In the genomic region with DNA sequence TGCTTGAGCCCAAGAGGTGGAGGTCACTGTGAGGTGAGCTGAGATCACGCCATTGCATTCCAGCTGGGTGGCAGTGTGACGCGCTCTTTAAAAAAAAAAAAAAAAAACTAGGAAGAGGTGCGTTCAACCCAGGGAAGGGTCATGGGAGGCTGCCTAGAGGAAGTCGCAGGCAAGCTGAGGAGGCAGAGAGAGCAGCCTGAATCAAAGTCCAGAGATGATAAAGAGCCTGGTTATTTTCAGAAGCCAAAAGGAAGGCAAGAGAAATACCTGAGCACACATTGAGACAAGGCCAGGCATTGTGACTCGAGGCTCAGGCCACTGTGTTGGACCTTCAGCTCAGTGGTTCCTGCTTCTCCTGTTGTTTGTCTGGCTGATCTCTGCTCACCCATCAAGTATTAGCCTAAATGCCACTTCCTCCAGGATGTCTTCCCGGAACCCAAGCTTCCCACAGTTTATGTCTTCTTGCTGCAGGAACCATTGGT, we compare ENCODE assay signal across 23 cellular contexts. TPM values are rescaled to one million over a fixed set of nuclear protein-coding genes. Genes with fewer than 3 reads are reported as not detected.
DNase-seq lines count a peak whose midpoint lies in the region; ATAC-seq, FAIRE-seq and TF ChIP-seq lines count a peak whose summit lies in the region.
"Had no signal": no experiment of that assay in that cellular context is flagged by ENCODE, and none has a peak within 500 bp of the region (broad histone marks: within the 10 kb centered on the region; RNA-seq: fewer than 3 reads in every experiment).

No MANE protein-coding gene starts in this region.

- H3K9me3 ChIP-seq in GM23248 (ENCODE audit: low read depth) (no peaks in the 10 kb centered on the region), RWPE2 (ENCODE audit: severe bottlenecking) (no peaks in the 10 kb centered on the region), small intestine (ENCODE audit: control insufficient read depth, low read depth) (no peaks in the 10 kb centered on the region)
- no peaks in the 10 kb centered on the region for H3K9me3 ChIP-seq in CD8-positive, alpha-beta T cell (ENCODE audit: low read length)
- H3K9me3 ChIP-seq: right atrium auricular region had no signal

- H3K4me3 ChIP-seq in GM23248 (no peak overlapping the region), RWPE2 (ENCODE audit: severe bottlenecking) (no peak overlapping the region), small intestine (ENCODE audit: low read depth in 1 of 2, low read length in 2 of 2) (no peak overlapping the region)
- no peak overlapping the region for H3K4me3 ChIP-seq in CD8-positive, alpha-beta T cell (ENCODE audit: low read depth, low read length)
- H3K4me3 ChIP-seq: lung, right atrium auricular region had no signal

- H3K4me2 ChIP-seq in GM23248 (ENCODE audit: unreplicated experiment): no peak overlapping the region

- POLR2A ChIA-PET in CD8-positive, alpha-beta T cell (lab: Charles Lee): no interaction called here

- H3K9me3 Mint-ChIP-seq in CD8-positive, alpha-beta T cell: no peaks in the 10 kb centered on the region
- H3K9me3 Mint-ChIP-seq: activated naive CD4-positive, alpha-beta T cell treated with anti-CD3 and anti-CD28 coated beads, Interleukin-2, amount 10 ng/mL, durations not matched to agents 7 days and 5 days had no signal

- H3K27me3 Mint-ChIP-seq in CD8-positive, alpha-beta T cell (ENCODE audit: low read depth): peaks cover 5% of the 10 kb centered on the region

- H3K27me3 ChIP-seq in GM23248 (replicated peaks; ENCODE audit: insufficient read depth) (no peaks in the 10 kb centered on the region; the same call in 1 of the 2 replicates), RWPE2 (ENCODE audit: insufficient read depth, poor library complexity, severe bottlenecking) (no peaks in the 10 kb centered on the region), small intestine (ENCODE audit: control insufficient read depth in 2 of 2, insufficient read depth in 2 of 2, low read length in 2 of 2) (no peaks in the 10 kb centered on the region)
- H3K27me3 ChIP-seq in CD8-positive, alpha-beta T cell (ENCODE audit: insufficient read depth, low read length): no peaks in the 10 kb centered on the region
- H3K27me3 ChIP-seq: right atrium auricular region had no signal

- CTCF ChIA-PET in CD8-positive, alpha-beta T cell (lab: Charles Lee): no interaction called here

- H3K4me1 ChIP-seq in GM23248 (ENCODE audit: insufficient read depth) (peaks cover 15% of the 10 kb centered on the region), RWPE2 (ENCODE audit: insufficient read depth, poor library complexity, severe bottlenecking) (peaks cover 10% of the 10 kb centered on the region), small intestine (ENCODE audit: control insufficient read depth in 2 of 2, insufficient read depth in 1 of 2, low read depth in 1 of 2, low read length in 1 of 2) (peaks cover 4 to 6% of the 10 kb centered on the region in 2 donors)
- H3K4me1 ChIP-seq in CD8-positive, alpha-beta T cell (ENCODE audit: insufficient read depth, low read length): no peaks in the 10 kb centered on the region

- ATAC-seq in RWPE2 (ENCODE audit: low read depth) (no peak), HG02981 (IDR thresholded peaks at IDR 0.05; ENCODE audit: unreplicated experiment) (no peak)
- ATAC-seq in CD8-positive, alpha-beta T cell: no peak
- ATAC-seq: naive thymus-derived CD4-positive, alpha-beta T cell had no signal

- no peaks in the 10 kb centered on the region for H3K79me2 ChIP-seq in GM23248 (ENCODE audit: insufficient read depth)

- no peaks in the 10 kb centered on the region for H3K9me2 ChIP-seq in GM23248 (ENCODE audit: insufficient read depth)

- peaks cover 20% of the 10 kb centered on the region for H3F3A ChIP-seq in GM23248 (ENCODE audit: insufficient read depth)

- no peak overlapping the region for H2AFZ ChIP-seq in GM23248

- intact Hi-C loops in CD8-positive, alpha-beta T cell (cut with DNase I, micrococcal nuclease): no loop called here

- peaks cover 9% of the 10 kb centered on the region for H3K4me1 Mint-ChIP-seq in CD8-positive, alpha-beta T cell (ENCODE audit: low read depth)

- no peaks in the 10 kb centered on the region for H4K20me1 ChIP-seq in GM23248 (ENCODE audit: insufficient read depth)

- peak overlapping the region; percentile 91 for H3K27ac ChIP-seq in GM23248
- peak overlapping the region; percentile 53 for H3K27ac ChIP-seq in RWPE2 (ENCODE audit: poor library complexity, severe bottlenecking)
- peak overlapping the region; percentile 72 to 98 for H3K27ac ChIP-seq in small intestine (ENCODE audit: low read depth in 1 of 2, low read length in 1 of 2)
- no peak overlapping the region for H3K27ac ChIP-seq in CD8-positive, alpha-beta T cell (ENCODE audit: low read depth, low read length)

- 74 to 77% methylated on average over 7 of the region's 7 CpGs for WGBS in GM23248 (ENCODE audit: low coverage in 1 of 2, low lambda C conversion rate in 2 of 2, missing lambda C conversion rate in 2 of 2), 2 experiments
- 14 to 61% (median 37%) methylated on average over 7 of the region's 7 CpGs for WGBS in small intestine, 3 donors

- DNase-seq in GM23248 (no peak), RWPE2 (ENCODE audit: low spot score) (no peak), kidney tubule cell (ENCODE audit: low spot score) (peak; percentile 93), small intestine (peak; percentile 97)
- no peak for DNase-seq in activated T-cell treated with anti-CD3 and anti-CD28 coated beads, Interleukin-2, amount 50 U/mL, for 1 hour
- DNase-seq in CD8-positive, alpha-beta T cell: no peak
- DNase-seq: activated CD4-positive, alpha-beta T cell treated with anti-CD3 and anti-CD28 coated beads for 4 hours; activated naive CD4-positive, alpha-beta T cell treated with anti-CD3 and anti-CD28 coated beads, Interleukin-2, amount 10 ng/mL, durations not matched to agents 7 days and 5 days; amygdala; caudate nucleus; foreskin fibroblast; H9; hypothalamus; Kasumi-1; naive thymus-derived CD4-positive, alpha-beta T cell; NCI-H1930; occipital lobe had no signal

- no peaks in the 10 kb centered on the region for H3K36me3 ChIP-seq in GM23248 (ENCODE audit: low read depth)
- H3K36me3 ChIP-seq in RWPE2 (ENCODE audit: low read depth): no peaks in the 10 kb centered on the region
- no peaks in the 10 kb centered on the region for H3K36me3 ChIP-seq in small intestine (ENCODE audit: control insufficient read depth in 2 of 2, insufficient read depth in 2 of 2, low read length in 2 of 2)
- H3K36me3 ChIP-seq in CD8-positive, alpha-beta T cell (ENCODE audit: insufficient read depth, low read length): no peaks in the 10 kb centered on the region
- H3K36me3 ChIP-seq: right atrium auricular region had no signal

- no peak overlapping the region for H3K27ac Mint-ChIP-seq in CD8-positive, alpha-beta T cell
- H3K27ac Mint-ChIP-seq: activated naive CD4-positive, alpha-beta T cell treated with anti-CD3 and anti-CD28 coated beads, Interleukin-2, amount 10 ng/mL, durations not matched to agents 7 days and 5 days; H9; naive thymus-derived CD4-positive, alpha-beta T cell had no signal

- H3K4me3 Mint-ChIP-seq in CD8-positive, alpha-beta T cell: no peak overlapping the region
- H3K4me3 Mint-ChIP-seq: activated naive CD4-positive, alpha-beta T cell treated with anti-CD3 and anti-CD28 coated beads, Interleukin-2, amount 10 ng/mL, durations not matched to agents 7 days and 5 days; H9; naive thymus-derived CD4-positive, alpha-beta T cell had no signal

- no peak overlapping the region for H3K9ac ChIP-seq in GM23248

- TF ChIP-seq CTCF in RWPE2 (IDR thresholded peaks at IDR 0.05; ENCODE audit: poor library complexity, severe bottlenecking): no peak
- TF ChIP-seq CTCF in CD8-positive, alpha-beta T cell (IDR thresholded peaks at IDR 0.05): no peak

- H3K36me3 Mint-ChIP-seq in CD8-positive, alpha-beta T cell: no peaks in the 10 kb centered on the region
- H3K36me3 Mint-ChIP-seq: activated naive CD4-positive, alpha-beta T cell treated with anti-CD3 and anti-CD28 coated beads, Interleukin-2, amount 10 ng/mL, durations not matched to agents 7 days and 5 days; naive thymus-derived CD4-positive, alpha-beta T cell had no signal

- no peak for FAIRE-seq in small intestine (lab: Jason Lieb, UNC)
- FAIRE-seq: G401.6, HTR-8/SVneo had no signal

- in situ Hi-C loops in GM23248 (cut with MboI): no loop called here

RNA-seq across cellular contexts. Expression of gene GCNT3, which starts 16.1 kb away (rescaled TPM):
- total RNA-seq in GM23248 (2014; rRNA removed; shearing (Covaris generic)): not detected in 2 replicates
- not detected in 2 replicates for polyA plus RNA-seq in GM23248 (2016; fragmentation: Nextera tagmentation; extraction: Ambion mirVana)
- 10 to 100 TPM; 21.7 to 83.9 (median 42.4) TPM for polyA plus RNA-seq in small intestine
- total RNA-seq in CD8-positive, alpha-beta T cell: not detected
- total RNA-seq: H9; naive thymus-derived CD4-positive, alpha-beta T cell; occipital lobe; OCI-LY7; right atrium auricular region had no signal
- polyA plus RNA-seq: naive thymus-derived CD4-positive, alpha-beta T cell had no signal

Comparison
In these comparisons a context has a peak if more than half of its experiments do, and no peak if none do; other contexts are left out.
1. DNase-seq: peak in kidney tubule cell (single experiment) and small intestine (single experiment); none in GM23248 (single experiment), RWPE2 (single experiment), activated T-cell treated with anti-CD3 and anti-CD28 coated beads, Interleukin-2, amount 50 U/mL, for 1 hour (single experiment) and CD8-positive, alpha-beta T cell (0 of 7).